Comparison of ENCODE assay signal across 8 cellular contexts in genomic region chr2:104853401-104853925, GRCh38. TPM values are rescaled to one million over a fixed set of nuclear protein-coding genes. Genes with fewer than 3 reads are reported as not detected.
A peak's percentile ranks its signal among the peaks of the same experiment; 100 is the strongest.
DNase-seq lines count a peak whose midpoint lies in the region; ATAC-seq, FAIRE-seq and TF ChIP-seq lines count a peak whose summit lies in the region.

No MANE protein-coding gene starts in this region.

- peak; percentile 61 for DNase-seq in activated CD4-positive, alpha-beta T cell treated with anti-CD3 and anti-CD28 coated beads, Interleukin-2, amount 10 ng/mL, durations not matched to agents 24 days and 14 days
- no peak for DNase-seq in activated CD4-positive, alpha-beta T cell treated with anti-CD3 and anti-CD28 coated beads, Interleukin-2, amount 50 U/mL, for 4 hours
- DNase-seq in activated CD8-positive, alpha-beta T cell treated with anti-CD3 and anti-CD28 coated beads for 36 hours: peak; percentile 51
- DNase-seq in keratinocyte (ENCODE audit: low read depth, low spot score) (no peak), suprapubic skin (ENCODE audit: low spot score in 2 of 2) (no peak), cerebellar nuclear complex (lab: John Stamatoyannopoulos, UW) (no peak), MV-4-11 (lab: John Stamatoyannopoulos, UW) (no peak)

- FAIRE-seq in keratinocyte (lab: Jason Lieb, UNC): no peak

- H3K4me2 ChIP-seq in keratinocyte (ENCODE audit: control insufficient read depth, extremely low read depth, insufficient read depth, low read depth, low read length): peak overlapping the region; percentile 22

- no peak overlapping the region for H3K9ac ChIP-seq in keratinocyte (ENCODE audit: control insufficient read depth, extremely low read depth, insufficient read depth, low read length)

- peaks cover 31% of the 10 kb centered on the region for H3K4me1 Mint-ChIP-seq in activated CD4-positive, alpha-beta T cell treated with anti-CD3 and anti-CD28 coated beads, Interleukin-2, amount 10 ng/mL, durations not matched to agents 24 days and 14 days
- H3K4me1 Mint-ChIP-seq in activated CD8-positive, alpha-beta T cell treated with anti-CD3 and anti-CD28 coated beads for 36 hours (ENCODE audit: low read depth): peaks cover 35% of the 10 kb centered on the region

- WGBS in suprapubic skin: 5% methylated on average over 35 of the region's 37 CpGs

- intact Hi-C loops in activated CD4-positive, alpha-beta T cell treated with anti-CD3 and anti-CD28 coated beads, Interleukin-2, amount 10 ng/mL, durations not matched to agents 24 days and 14 days (cut with micrococcal nuclease): loop anchor here (2.0 kb wide), 1 partner anchor 19 kb away; no protein-coding TSS in a partner anchor
- intact Hi-C loops in activated CD8-positive, alpha-beta T cell treated with anti-CD3 and anti-CD28 coated beads for 36 hours (cut with micrococcal nuclease): no loop called here

- no peak for TF ChIP-seq EP300 in suprapubic skin (IDR thresholded peaks at IDR 0.05)

- ATAC-seq in activated CD8-positive, alpha-beta T cell treated with anti-CD3 and anti-CD28 coated beads for 36 hours: peak; percentile 45
- no peak for ATAC-seq in GM19463 (IDR thresholded peaks at IDR 0.05; ENCODE audit: unreplicated experiment)

- H3K27me3 ChIP-seq in keratinocyte (ENCODE audit: control insufficient read depth, extremely low read depth, insufficient read depth, low read length): peaks cover 75% of the 10 kb centered on the region
- H3K27me3 ChIP-seq in suprapubic skin: peaks cover 97% of the 10 kb centered on the region

- peaks cover 20% of the 10 kb centered on the region for H3K36me3 Mint-ChIP-seq in activated CD4-positive, alpha-beta T cell treated with anti-CD3 and anti-CD28 coated beads, Interleukin-2, amount 10 ng/mL, durations not matched to agents 24 days and 14 days (ENCODE audit: low read depth)
- H3K36me3 Mint-ChIP-seq in activated CD8-positive, alpha-beta T cell treated with anti-CD3 and anti-CD28 coated beads for 36 hours (ENCODE audit: low read depth): peaks cover 3% of the 10 kb centered on the region

- H3K9me3 Mint-ChIP-seq in activated CD4-positive, alpha-beta T cell treated with anti-CD3 and anti-CD28 coated beads, Interleukin-2, amount 10 ng/mL, durations not matched to agents 24 days and 14 days: peaks cover 17% of the 10 kb centered on the region
- H3K9me3 Mint-ChIP-seq in activated CD8-positive, alpha-beta T cell treated with anti-CD3 and anti-CD28 coated beads for 36 hours: peaks cover 2% of the 10 kb centered on the region

- peaks cover 2% of the 10 kb centered on the region for H3K9me3 ChIP-seq in keratinocyte (ENCODE audit: control insufficient read depth, low read depth, low read length)
- no peaks in the 10 kb centered on the region for H3K9me3 ChIP-seq in suprapubic skin

- no peaks in the 10 kb centered on the region for H3K79me2 ChIP-seq in keratinocyte (ENCODE audit: control insufficient read depth, insufficient read depth, low read length)

- H3K27me3 Mint-ChIP-seq in activated CD4-positive, alpha-beta T cell treated with anti-CD3 and anti-CD28 coated beads, Interleukin-2, amount 10 ng/mL, durations not matched to agents 24 days and 14 days: peaks cover 74% of the 10 kb centered on the region
- peaks cover 76% of the 10 kb centered on the region for H3K27me3 Mint-ChIP-seq in activated CD8-positive, alpha-beta T cell treated with anti-CD3 and anti-CD28 coated beads for 36 hours

- no peak overlapping the region for H2AFZ ChIP-seq in keratinocyte (ENCODE audit: control insufficient read depth, low read length)

- no peaks in the 10 kb centered on the region for H3K9me1 ChIP-seq in keratinocyte (ENCODE audit: control insufficient read depth, extremely low read depth, insufficient read depth, low read length)

- H3K4me3 ChIP-seq in keratinocyte (ENCODE audit: control insufficient read depth in 2 of 3, extremely low read depth in 1 of 3, insufficient read depth in 2 of 3, low read depth in 1 of 3, low read length in 3 of 3) (no peak overlapping the region), suprapubic skin (peak overlapping the region; percentile 58)

- dilution Hi-C loops in keratinocyte (cut with MboI; ENCODE audit: extremely low pct_ligation_motif_present, low sequenced_read_pairs): no loop called here

- no peaks in the 10 kb centered on the region for H3K4me1 ChIP-seq in keratinocyte (ENCODE audit: control insufficient read depth, extremely low read depth, insufficient read depth, low read length)
- peaks cover 62% of the 10 kb centered on the region for H3K4me1 ChIP-seq in suprapubic skin

- CTCF ChIA-PET in activated CD8-positive, alpha-beta T cell treated with anti-CD3 and anti-CD28 coated beads for 36 hours (lab: Charles Lee): interaction anchor here (1.2 kb wide), 1 partner anchor 8 kb away, joined by 3 read pairs; no protein-coding TSS in a partner anchor

- POLR2A ChIA-PET in activated CD8-positive, alpha-beta T cell treated with anti-CD3 and anti-CD28 coated beads for 36 hours (lab: Charles Lee): no interaction called here

- H3K36me3 ChIP-seq in keratinocyte (ENCODE audit: control insufficient read depth in 2 of 2, extremely low read depth in 1 of 2, insufficient read depth in 2 of 2, low read length in 2 of 2) (no peaks in the 10 kb centered on the region), suprapubic skin (no peaks in the 10 kb centered on the region)

- no peak for TF ChIP-seq POLR2A in suprapubic skin (IDR thresholded peaks at IDR 0.05)

- H3K27ac Mint-ChIP-seq in activated CD4-positive, alpha-beta T cell treated with anti-CD3 and anti-CD28 coated beads, Interleukin-2, amount 10 ng/mL, durations not matched to agents 24 days and 14 days: peak overlapping the region; percentile 68
- H3K27ac Mint-ChIP-seq in activated CD8-positive, alpha-beta T cell treated with anti-CD3 and anti-CD28 coated beads for 36 hours: no peak overlapping the region

- H4K20me1 ChIP-seq in keratinocyte (ENCODE audit: control insufficient read depth, extremely low read depth, insufficient read depth, low read length): no peaks in the 10 kb centered on the region

- peak overlapping the region; percentile 81 for H3K4me3 Mint-ChIP-seq in activated CD4-positive, alpha-beta T cell treated with anti-CD3 and anti-CD28 coated beads, Interleukin-2, amount 10 ng/mL, durations not matched to agents 24 days and 14 days
- peak overlapping the region; percentile 76 for H3K4me3 Mint-ChIP-seq in activated CD8-positive, alpha-beta T cell treated with anti-CD3 and anti-CD28 coated beads for 36 hours

- H3K27ac ChIP-seq in keratinocyte (ENCODE audit: control insufficient read depth, insufficient read depth, low read length) (no peak overlapping the region), suprapubic skin (no peak overlapping the region)

- no peak for TF ChIP-seq CTCF in activated CD8-positive, alpha-beta T cell treated with anti-CD3 and anti-CD28 coated beads for 36 hours (IDR thresholded peaks at IDR 0.05)
- TF ChIP-seq CTCF in keratinocyte (optimal IDR thresholded peaks at IDR 0.05 in 1 of 3, IDR thresholded peaks at IDR 0.05 in 1 of 3, conservative IDR thresholded peaks at IDR 0.05 in 1 of 3; ENCODE audit: extremely low read depth in 1 of 3, insufficient read depth in 2 of 3, low read length in 3 of 3) (no peak), suprapubic skin (IDR thresholded peaks at IDR 0.05) (no peak)

RNA-seq across cellular contexts. Expression of gene POU3F3, which starts 0.5 kb away (rescaled TPM):
- total RNA-seq in activated CD4-positive, alpha-beta T cell treated with anti-CD3 and anti-CD28 coated beads, Interleukin-2, amount 10 ng/mL, durations not matched to agents 24 days and 14 days: not detected in 2 replicates
- not detected for total RNA-seq in activated CD8-positive, alpha-beta T cell treated with anti-CD3 and anti-CD28 coated beads for 36 hours
- polyA plus RNA-seq in keratinocyte: not detected in 3 replicates
- not detected for polyA plus RNA-seq in keratinocyte (2011; ENCODE audit: low read depth)
- polyA plus RNA-seq in keratinocyte (2011; cell fraction: cytosol; rRNA removed): not detected in 2 replicates
- not detected in 2 replicates for polyA plus RNA-seq in keratinocyte (2011; cell fraction: nucleus; rRNA removed)
- polyA plus RNA-seq in keratinocyte (2012; ENCODE audit: low replicate concordance): not detected in 2 replicates
- polyA minus RNA-seq in keratinocyte: not detected in 3 replicates
- not detected for polyA minus RNA-seq in keratinocyte (2011; cell fraction: cytosol; rRNA and poly(A)+ RNA removed)
- not detected in 2 replicates for polyA minus RNA-seq in keratinocyte (2011; cell fraction: nucleus; rRNA and poly(A)+ RNA removed)
- 1 to 10 TPM in 2 of 4 donors, under 1 TPM in 2; 0.30 to 1.5 (median 0.84) TPM for total RNA-seq in suprapubic skin

Comparison
In these comparisons a context has a peak if more than half of its experiments do, and no peak if none do; other contexts are left out.
1. DNase-seq: peak in activated CD4-positive, alpha-beta T cell treated with anti-CD3 and anti-CD28 coated beads, Interleukin-2, amount 10 ng/mL, durations not matched to agents 24 days and 14 days (single experiment) and activated CD8-positive, alpha-beta T cell treated with anti-CD3 and anti-CD28 coated beads for 36 hours (single experiment); none in activated CD4-positive, alpha-beta T cell treated with anti-CD3 and anti-CD28 coated beads, Interleukin-2, amount 50 U/mL, for 4 hours (0 of 2), keratinocyte (single experiment), suprapubic skin (0 of 2), cerebellar nuclear complex (0 of 2) and MV-4-11 (single experiment).